8 cellular contexts compared by ENCODE assay signal in genomic region chr6:12291785-12292604, GRCh38. TPM values are rescaled to one million over a fixed set of nuclear protein-coding genes. Genes with fewer than 3 reads are reported as not detected.
A peak's percentile ranks its signal among the peaks of the same experiment; 100 is the strongest.
DNase-seq lines count a peak whose midpoint lies in the region; ATAC-seq and TF ChIP-seq lines count a peak whose summit lies in the region.

No MANE protein-coding gene starts in this region.

- ATAC-seq in HG02870 (IDR thresholded peaks at IDR 0.05; ENCODE audit: unreplicated experiment), result no peak
- no peak for ATAC-seq in HG03135 (IDR thresholded peaks at IDR 0.05; ENCODE audit: unreplicated experiment)
- no peak for ATAC-seq in HG03097 (IDR thresholded peaks at IDR 0.05; ENCODE audit: low FRiP score, unreplicated experiment)

- peak; percentile 86 to 87 for TF ChIP-seq RAD21 in liver (IDR thresholded peaks at IDR 0.05)

- DNase-seq in cardiac muscle cell (ENCODE audit: low read depth in 1 of 2, low spot score in 1 of 2) (peak in 1 of 2 donors; percentile 65), cardiac septum (ENCODE audit: low spot score) (no peak), breast epithelium (ENCODE audit: low spot score in 2 of 2) (no peak), activated gamma-delta T cell (lab: John Stamatoyannopoulos, UW) (no peak)

- peaks cover 16% of the 10 kb centered on the region for H3K27me3 ChIP-seq in cardiac muscle cell
- no peaks in the 10 kb centered on the region for H3K27me3 ChIP-seq in breast epithelium
- H3K27me3 ChIP-seq in liver (ENCODE audit: control insufficient read depth in 4 of 4, insufficient read depth in 4 of 4, low read length in 3 of 4), result no peaks in the 10 kb centered on the region

- H3K4me1 ChIP-seq in cardiac muscle cell (ENCODE audit: low read depth) (no peaks in the 10 kb centered on the region), breast epithelium (no peaks in the 10 kb centered on the region), liver (ENCODE audit: control insufficient read depth in 4 of 4, insufficient read depth in 4 of 4, low read length in 3 of 4) (peaks cover 0 to 25% (median 12%) of the 10 kb centered on the region in 4 donors)

- H3K36me3 ChIP-seq in cardiac muscle cell (no peaks in the 10 kb centered on the region), breast epithelium (no peaks in the 10 kb centered on the region), liver (ENCODE audit: control insufficient read depth in 4 of 4, insufficient read depth in 3 of 4, low read depth in 1 of 4, low read length in 3 of 4) (no peaks in the 10 kb centered on the region)

- no peak overlapping the region for H3K4me3 ChIP-seq in cardiac muscle cell
- peak overlapping the region; percentile 44 to 69 (median 54) for H3K4me3 ChIP-seq in breast epithelium
- peak overlapping the region in 2 of 3 donors; percentile 15 to 26 for H3K4me3 ChIP-seq in liver (ENCODE audit: low read depth in 1 of 3, low read length in 3 of 3)

- peak; percentile 45 for TF ChIP-seq CTCF in cardiac muscle cell (IDR thresholded peaks at IDR 0.05; ENCODE audit: low read depth, low read length)
- TF ChIP-seq CTCF in breast epithelium (IDR thresholded peaks at IDR 0.05), result peak in 1 of 3 donors; percentile 26
- TF ChIP-seq CTCF in liver (IDR thresholded peaks at IDR 0.05; ENCODE audit: low read depth, low read length, missing input control), result peak; percentile 38

- H3K27ac ChIP-seq in cardiac muscle cell (no peak overlapping the region), breast epithelium (peak overlapping the region; percentile 74 to 91), liver (ENCODE audit: low read depth in 1 of 2, low read length in 2 of 2) (no peak overlapping the region)

- no peak for TF ChIP-seq POLR2A in breast epithelium (IDR thresholded peaks at IDR 0.05)

- WGBS in liver, result 18% methylated on average over 15 of the region's 15 CpGs

- H3K9ac ChIP-seq in liver (ENCODE audit: low read depth in 1 of 2, low read length in 2 of 2), result peak overlapping the region in 1 of 2 donors; percentile 36

- intact Hi-C loops in cardiac septum (cut with DNase I), result loop anchor here (2.0 to 5.0 kb wide), 3 partner anchors 295 to 635 kb away; no protein-coding TSS in a partner anchor
- intact Hi-C loops in breast epithelium (cut with DNase I; ENCODE audit: low total_unique reads), result no loop called here

- no peaks in the 10 kb centered on the region for H3K9me3 ChIP-seq in cardiac muscle cell (ENCODE audit: low read depth)
- no peaks in the 10 kb centered on the region for H3K9me3 ChIP-seq in breast epithelium
- H3K9me3 ChIP-seq in liver (ENCODE audit: control insufficient read depth in 4 of 4, low read length in 3 of 4), result no peaks in the 10 kb centered on the region

TF ChIP-seq in liver, 16 proteins besides CTCF, POLR2A, EP300 and RAD21:
- no peak for TF ChIP-seq YY1 (IDR thresholded peaks at IDR 0.05)
- TF ChIP-seq RXRA (IDR thresholded peaks at IDR 0.05), result peak in 1 of 2 donors; percentile 43

RNA-seq across cellular contexts. Expression of gene EDN1, which starts 1.8 kb away (rescaled TPM):
- total RNA-seq in cardiac muscle cell, result 0.32 and 0.86 TPM in 2 replicates
- 1.2 and 2.0 TPM in 2 replicates for polyA plus RNA-seq in cardiac muscle cell
- total RNA-seq in cardiac septum, result 5.9 TPM
- 10 to 100 TPM; 11.5 to 51.7 (median 36.8) TPM for total RNA-seq in breast epithelium
- under 1 TPM; 0.70 to 0.84 TPM for total RNA-seq in liver
- polyA plus RNA-seq in liver, result 1 to 10 TPM; 1.2 TPM

Comparison
In these comparisons a context has a peak if more than half of its experiments do, and no peak if none do; other contexts are left out.
1. H3K27ac ChIP-seq: peak in breast epithelium (2 of 2); none in cardiac muscle cell (single experiment) and liver (0 of 2).